19 cellular contexts compared by ENCODE assay signal in the genomic region with DNA sequence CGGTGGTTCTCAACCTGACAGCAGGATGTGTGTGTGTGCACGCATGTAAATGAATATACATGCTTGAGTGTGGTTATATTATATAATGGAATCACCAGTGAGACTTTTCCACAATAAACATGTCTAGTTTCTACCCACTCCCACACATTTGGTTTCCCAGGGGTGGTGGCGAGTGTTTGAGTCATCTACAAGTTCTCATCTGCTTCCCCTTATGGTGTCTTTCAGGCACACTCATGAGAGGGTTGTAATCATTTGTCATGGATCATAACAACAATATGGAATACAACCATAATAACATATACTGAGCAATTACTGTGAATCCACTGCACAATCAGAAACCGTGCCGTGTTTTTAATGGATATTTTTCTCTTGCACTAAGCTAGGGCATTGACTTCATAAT.
"Had no signal": no experiment of that assay in that cellular context is flagged by ENCODE, and none has a peak within 500 bp of the region (broad histone marks: within the 10 kb centered on the region; RNA-seq: fewer than 3 reads in every experiment).

No MANE protein-coding gene starts in this region.

- ATAC-seq: gastrocnemius medialis, heart left ventricle, right cardiac atrium, T-helper 17 cell had no signal

- H3K4me3 ChIP-seq: adrenal gland, coronary artery, esophagus squamous epithelium, gastrocnemius medialis, heart left ventricle, prostate gland, SJCRH30, suprapubic skin had no signal

- H3K36me3 ChIP-seq: adrenal gland, esophagus squamous epithelium, gastrocnemius medialis, heart left ventricle, prostate gland, SJCRH30, suprapubic skin had no signal

- H3K9me3 ChIP-seq: adrenal gland, esophagus squamous epithelium, gastrocnemius medialis, heart left ventricle, prostate gland, SJCRH30, suprapubic skin had no signal

- DNase-seq: activated CD4-positive, alpha-beta T cell treated with anti-CD3 and anti-CD28 coated beads, Interleukin-2, amount 10 ng/mL, durations not matched to agents 24 days and 14 days; adrenal gland; esophagus squamous epithelium; gastrocnemius medialis; heart left ventricle; mesendoderm; nucleus accumbens; right cardiac atrium; SJCRH30; stimulated activated CD8-positive, alpha-beta memory T cell treated with anti-CD3 and anti-CD28 coated beads, Interleukin-4, amount 100 ng/mL, for 48 hours; stimulated activated naive CD4-positive, alpha-beta T cell treated with Interleukin-2 at 50 U/mL for 16 hours; T-helper 17 cell; trophoblast cell had no signal

- H3K4me1 Mint-ChIP-seq: activated CD4-positive, alpha-beta T cell treated with anti-CD3 and anti-CD28 coated beads, Interleukin-2, amount 10 ng/mL, durations not matched to agents 24 days and 14 days; central memory CD8-positive, alpha-beta T cell; nephron had no signal

- H3K9me3 Mint-ChIP-seq: activated CD4-positive, alpha-beta T cell treated with anti-CD3 and anti-CD28 coated beads, Interleukin-2, amount 10 ng/mL, durations not matched to agents 24 days and 14 days; nephron had no signal

- H3K27me3 Mint-ChIP-seq: brain, T-helper 17 cell had no signal

- H3K4me1 ChIP-seq: esophagus squamous epithelium, prostate gland, SJCRH30 had no signal

- H3K27ac Mint-ChIP-seq: activated CD4-positive, alpha-beta T cell treated with anti-CD3 and anti-CD28 coated beads, Interleukin-2, amount 10 ng/mL, durations not matched to agents 24 days and 14 days; brain; nephron; T-helper 17 cell had no signal

- H3K27me3 ChIP-seq: adrenal gland, esophagus squamous epithelium, gastrocnemius medialis, heart left ventricle, SJCRH30, suprapubic skin had no signal

- H3K27ac ChIP-seq: adrenal gland, coronary artery, esophagus squamous epithelium, gastrocnemius medialis, heart left ventricle, prostate gland, SJCRH30, suprapubic skin had no signal

- H3K4me3 Mint-ChIP-seq: activated CD4-positive, alpha-beta T cell treated with anti-CD3 and anti-CD28 coated beads, Interleukin-2, amount 10 ng/mL, durations not matched to agents 24 days and 14 days; brain; central memory CD8-positive, alpha-beta T cell; nephron; T-helper 17 cell had no signal

- H3K36me3 Mint-ChIP-seq: brain had no signal
